8 cellular contexts compared by ENCODE assay signal in the genomic region with DNA sequence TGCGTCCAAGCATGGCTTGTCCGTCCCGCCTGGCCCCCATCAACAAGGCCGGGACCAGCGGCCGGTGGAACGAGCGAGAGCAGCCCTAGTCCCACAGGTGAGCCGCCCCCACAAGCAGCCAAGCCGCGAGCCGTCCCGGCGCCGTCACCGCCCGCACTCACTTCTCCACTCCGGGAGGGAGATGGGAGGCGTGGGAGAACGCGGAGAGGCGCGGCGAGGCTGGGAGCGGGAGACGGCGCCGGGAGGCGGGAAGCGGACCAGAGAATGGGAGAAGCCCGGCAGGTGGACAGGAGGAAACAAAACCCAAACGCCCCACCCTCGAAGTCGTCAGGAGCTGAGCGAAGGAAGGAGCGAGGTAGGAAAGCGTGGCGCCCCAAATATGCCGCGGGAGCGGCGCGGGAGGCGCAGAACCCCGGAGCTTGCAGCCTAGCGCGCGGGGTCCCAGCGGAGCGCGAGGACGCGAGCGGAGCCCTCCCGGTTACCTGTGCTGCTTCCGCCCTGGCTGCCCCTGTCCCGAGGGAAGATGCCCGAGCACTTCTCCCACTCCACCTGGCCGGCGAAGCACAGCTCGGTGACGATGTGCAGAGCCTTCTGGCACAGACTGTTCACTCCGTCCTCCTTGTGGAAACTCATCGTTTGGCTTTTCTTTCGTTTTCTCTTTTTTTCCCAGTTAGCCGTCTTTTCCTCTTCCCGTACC.
DNase-seq lines count a peak whose midpoint lies in the region; ATAC-seq and TF ChIP-seq lines count a peak whose summit lies in the region.

No MANE protein-coding gene starts in this region.

- in situ Hi-C loops in astrocyte of the spinal cord (cut with HindIII; ENCODE audit: low sequenced_read_pairs), result no loop called here

- peaks cover 41% of the 10 kb centered on the region for H3K27me3 Mint-ChIP-seq in activated T-cell treated with anti-CD3 and anti-CD28 coated beads, Interleukin-2, amount 50 U/mL, for 24 hours
- H3K27me3 Mint-ChIP-seq in stimulated activated naive B cell treated with anti-CD40 and anti-IgM and Interleukin-4, amounts not matched to agents 10 μg/mL and 1 μg/mL and 100 μg/mL, for 72 hours, result peaks cover 32 to 36% of the 10 kb centered on the region in 2 donors

- H3K27ac Mint-ChIP-seq in activated T-cell treated with anti-CD3 and anti-CD28 coated beads, Interleukin-2, amount 50 U/mL, for 24 hours, result no peak overlapping the region
- no peak overlapping the region for H3K27ac Mint-ChIP-seq in stimulated activated naive B cell treated with anti-CD40 and anti-IgM and Interleukin-4, amounts not matched to agents 10 μg/mL and 1 μg/mL and 100 μg/mL, for 72 hours

- peaks cover 6% of the 10 kb centered on the region for H3K4me1 Mint-ChIP-seq in activated T-cell treated with anti-CD3 and anti-CD28 coated beads, Interleukin-2, amount 50 U/mL, for 24 hours (ENCODE audit: low read depth)
- peaks cover 0 to 11% of the 10 kb centered on the region in 2 donors for H3K4me1 Mint-ChIP-seq in stimulated activated naive B cell treated with anti-CD40 and anti-IgM and Interleukin-4, amounts not matched to agents 10 μg/mL and 1 μg/mL and 100 μg/mL, for 72 hours

- no peak for DNase-seq in activated T-cell treated with anti-CD3 and anti-CD28 coated beads, Interleukin-2, amount 50 U/mL, for 24 hours
- no peak for DNase-seq in activated T-cell treated with anti-CD3 and anti-CD28 coated beads, Interleukin-2, amount 50 U/mL, for 1 hour
- DNase-seq in astrocyte of the spinal cord (ENCODE audit: low read depth, low spot score), result peak; percentile 0
- DNase-seq in iPS-NIHi11 (ENCODE audit: low spot score), result peak; percentile 61
- no peak for DNase-seq in stimulated activated naive B cell treated with anti-CD40 and anti-IgM and Interleukin-4, amounts not matched to agents 10 μg/mL and 1 μg/mL and 100 μg/mL, for 72 hours
- DNase-seq in 8988T, result no peak
- no peak for DNase-seq in activated CD4-positive, alpha-beta T cell treated with anti-CD3 and anti-CD28 coated beads, Interleukin-2, amount 50 U/mL, for 4 hours
- DNase-seq in cerebellar cortex (ENCODE audit: low spot score), result no peak

- peaks cover 7% of the 10 kb centered on the region for H3K9me3 Mint-ChIP-seq in activated T-cell treated with anti-CD3 and anti-CD28 coated beads, Interleukin-2, amount 50 U/mL, for 24 hours
- peaks cover 0 to 1% of the 10 kb centered on the region in 2 donors for H3K9me3 Mint-ChIP-seq in stimulated activated naive B cell treated with anti-CD40 and anti-IgM and Interleukin-4, amounts not matched to agents 10 μg/mL and 1 μg/mL and 100 μg/mL, for 72 hours

- no peak for TF ChIP-seq CTCF in astrocyte of the spinal cord (IDR thresholded peaks at IDR 0.05; ENCODE audit: low read depth, low read length)

- peak overlapping the region; percentile 46 for H3K4me3 ChIP-seq in astrocyte of the spinal cord (ENCODE audit: low read depth, low read length)

- peak overlapping the region; percentile 64 for H3K4me3 Mint-ChIP-seq in activated T-cell treated with anti-CD3 and anti-CD28 coated beads, Interleukin-2, amount 50 U/mL, for 24 hours
- peak overlapping the region; percentile 71 to 79 for H3K4me3 Mint-ChIP-seq in stimulated activated naive B cell treated with anti-CD40 and anti-IgM and Interleukin-4, amounts not matched to agents 10 μg/mL and 1 μg/mL and 100 μg/mL, for 72 hours

- H3K36me3 Mint-ChIP-seq in activated T-cell treated with anti-CD3 and anti-CD28 coated beads, Interleukin-2, amount 50 U/mL, for 24 hours (ENCODE audit: low read depth), result no peaks in the 10 kb centered on the region
- H3K36me3 Mint-ChIP-seq in stimulated activated naive B cell treated with anti-CD40 and anti-IgM and Interleukin-4, amounts not matched to agents 10 μg/mL and 1 μg/mL and 100 μg/mL, for 72 hours, result no peaks in the 10 kb centered on the region

- peak; percentile 14 to 23 for ATAC-seq in stimulated activated naive B cell treated with anti-CD40 and anti-IgM and Interleukin-4, amounts not matched to agents 10 μg/mL and 1 μg/mL and 100 μg/mL, for 72 hours (replicated peaks)

Comparison
In these comparisons a context has a peak if more than half of its experiments do, and no peak if none do; other contexts are left out.
1. DNase-seq: peak in astrocyte of the spinal cord (single experiment) and iPS-NIHi11 (single experiment); none in activated T-cell treated with anti-CD3 and anti-CD28 coated beads, Interleukin-2, amount 50 U/mL, for 24 hours (single experiment), activated T-cell treated with anti-CD3 and anti-CD28 coated beads, Interleukin-2, amount 50 U/mL, for 1 hour (single experiment), stimulated activated naive B cell treated with anti-CD40 and anti-IgM and Interleukin-4, amounts not matched to agents 10 μg/mL and 1 μg/mL and 100 μg/mL, for 72 hours (single experiment), 8988T (single experiment), activated CD4-positive, alpha-beta T cell treated with anti-CD3 and anti-CD28 coated beads, Interleukin-2, amount 50 U/mL, for 4 hours (0 of 2) and cerebellar cortex (single experiment).